14 cellular contexts compared by ENCODE assay signal in genomic region chr12:6216581-6216980, GRCh38. TPM values are rescaled to one million over a fixed set of nuclear protein-coding genes. Genes with fewer than 3 reads are reported as not detected.
A peak's percentile ranks its signal among the peaks of the same experiment; 100 is the strongest.
DNase-seq lines count a peak whose midpoint lies in the region; ATAC-seq and TF ChIP-seq lines count a peak whose summit lies in the region.
"Had no signal": no experiment of that assay in that cellular context is flagged by ENCODE, and none has a peak within 500 bp of the region (broad histone marks: within the 10 kb centered on the region; RNA-seq: fewer than 3 reads in every experiment).

No MANE protein-coding gene starts in this region.

- peaks cover 100% of the 10 kb centered on the region in 10 experiments for H3K4me1 ChIP-seq in BLaER1 treated with 17β-estradiol and CSF1 and Interleukin-3, amounts not matched to agents 10 nM and 100 nM
- H3K4me1 ChIP-seq in SJCRH30 (peaks cover 16% of the 10 kb centered on the region), gastroesophageal sphincter (peaks cover 12 to 100% (median 71%) of the 10 kb centered on the region in 3 donors), rectal smooth muscle tissue (ENCODE audit: control insufficient read depth, insufficient read depth, low read length) (peaks cover 59% of the 10 kb centered on the region)

- peak overlapping the region; percentile 86 to 100 (median 99) for H3K4me2 ChIP-seq in BLaER1 treated with 17β-estradiol and CSF1 and Interleukin-3, amounts not matched to agents 10 nM and 100 nM

- no peak overlapping the region for H3K4me3 Mint-ChIP-seq in naive thymus-derived CD8-positive, alpha-beta T cell
- H3K4me3 Mint-ChIP-seq: activated T-cell treated with anti-CD3 and anti-CD28 coated beads, Interleukin-2, amount 50 U/mL, for 72 hours had no signal

- no peaks in the 10 kb centered on the region for H3K9me3 ChIP-seq in BLaER1 treated with 17β-estradiol and CSF1 and Interleukin-3, amounts not matched to agents 10 nM and 100 nM (replicated peaks in 1 of 11)
- H3K9me3 ChIP-seq in SJCRH30 (replicated peaks), result no peaks in the 10 kb centered on the region
- no peaks in the 10 kb centered on the region for H3K9me3 ChIP-seq in gastroesophageal sphincter
- H3K9me3 ChIP-seq: BE2C had no signal

- H3K4me1 Mint-ChIP-seq in naive thymus-derived CD8-positive, alpha-beta T cell, result peaks cover 10 to 30% (median 20%) of the 10 kb centered on the region in 4 donors

- 38% methylated on average over 6 to 7 of the region's 7 CpGs for WGBS in gastroesophageal sphincter (ENCODE audit: low coverage in 1 of 2), 2 donors

- TF ChIP-seq CTCF in gastroesophageal sphincter (IDR thresholded peaks at IDR 0.05), result no peak

- POLR2A ChIA-PET in naive thymus-derived CD8-positive, alpha-beta T cell (lab: Charles Lee), result interaction anchor here (1.5 kb wide), 1 partner anchor 12 kb away, joined by 4 read pairs; no protein-coding TSS in a partner anchor

- peak overlapping the region; percentile 40 to 98 (median 92); a peak in 21 of 22 replicates for H3K27ac ChIP-seq in BLaER1 treated with 17β-estradiol and CSF1 and Interleukin-3, amounts not matched to agents 10 nM and 100 nM
- H3K27ac ChIP-seq in SJCRH30, result peak overlapping the region; percentile 36; the same call in 1 of the 2 replicates
- peak overlapping the region; percentile 89 to 100 (median 98) for H3K27ac ChIP-seq in gastroesophageal sphincter
- peak overlapping the region; percentile 85 for H3K27ac ChIP-seq in rectal smooth muscle tissue (ENCODE audit: low read depth, low read length)

- H3K36me3 ChIP-seq in BLaER1 treated with 17β-estradiol and CSF1 and Interleukin-3, amounts not matched to agents 10 nM and 100 nM, result peaks cover 50 to 100% (median 92%) of the 10 kb centered on the region in 11 experiments
- H3K36me3 ChIP-seq in SJCRH30 (peaks cover 2% of the 10 kb centered on the region; the same call in 1 of the 2 replicates), gastroesophageal sphincter (peaks cover 0 to 19% of the 10 kb centered on the region in 2 donors), rectal smooth muscle tissue (ENCODE audit: control insufficient read depth, insufficient read depth, low read length) (no peaks in the 10 kb centered on the region)
- H3K36me3 ChIP-seq: BE2C had no signal

- no peaks in the 10 kb centered on the region for H3K36me3 Mint-ChIP-seq in naive thymus-derived CD8-positive, alpha-beta T cell

- no peak for TF ChIP-seq POLR2A in gastroesophageal sphincter (IDR thresholded peaks at IDR 0.05)

- peaks cover 33 to 100% (median 64%) of the 10 kb centered on the region in 11 experiments; a peak in 19 of 22 replicates for H4K20me1 ChIP-seq in BLaER1 treated with 17β-estradiol and CSF1 and Interleukin-3, amounts not matched to agents 10 nM and 100 nM

- no peak for ATAC-seq in gastroesophageal sphincter
- no peak for ATAC-seq in HG02610 (IDR thresholded peaks at IDR 0.05; ENCODE audit: unreplicated experiment)
- no peak for ATAC-seq in naive thymus-derived CD8-positive, alpha-beta T cell
- ATAC-seq in GM18511 (IDR thresholded peaks at IDR 0.05; ENCODE audit: unreplicated experiment), result no peak

- peaks cover 0 to 3% (median 0%) of the 10 kb centered on the region in 5 donors for H3K27me3 Mint-ChIP-seq in naive thymus-derived CD8-positive, alpha-beta T cell

- no peak overlapping the region for H3K27ac Mint-ChIP-seq in naive thymus-derived CD8-positive, alpha-beta T cell
- H3K27ac Mint-ChIP-seq: activated T-cell treated with anti-CD3 and anti-CD28 coated beads, Interleukin-2, amount 50 U/mL, for 72 hours had no signal

- no peaks in the 10 kb centered on the region for H3K27me3 ChIP-seq in BLaER1 treated with 17β-estradiol and CSF1 and Interleukin-3, amounts not matched to agents 10 nM and 100 nM
- H3K27me3 ChIP-seq in SJCRH30 (no peaks in the 10 kb centered on the region), gastroesophageal sphincter (no peaks in the 10 kb centered on the region), rectal smooth muscle tissue (ENCODE audit: control insufficient read depth, insufficient read depth, low read length) (no peaks in the 10 kb centered on the region)
- H3K27me3 ChIP-seq: BE2C had no signal

- peak overlapping the region in 1 of 10 experiments; percentile 39; a peak in 1 of 20 replicates for H3K4me3 ChIP-seq in BLaER1 treated with 17β-estradiol and CSF1 and Interleukin-3, amounts not matched to agents 10 nM and 100 nM
- H3K4me3 ChIP-seq in SJCRH30 (no peak overlapping the region), gastroesophageal sphincter (no peak overlapping the region), rectal smooth muscle tissue (ENCODE audit: low read length) (no peak overlapping the region)

- TF ChIP-seq EP300 in gastroesophageal sphincter (IDR thresholded peaks at IDR 0.05), result no peak

- H3K9ac ChIP-seq in BLaER1 treated with 17β-estradiol and CSF1 and Interleukin-3, amounts not matched to agents 10 nM and 100 nM, result peak overlapping the region; percentile 51 to 98 (median 62); a peak in 21 of 22 replicates
- H3K9ac ChIP-seq in rectal smooth muscle tissue (ENCODE audit: low read length), result peak overlapping the region; percentile 16

- DNase-seq in SJCRH30, result no peak
- no peak for DNase-seq in HK-2 (ENCODE audit: unreplicated experiment)
- no peak for DNase-seq in naive thymus-derived CD8-positive, alpha-beta T cell
- DNase-seq: activated T-cell treated with anti-CD3 and anti-CD28 coated beads, Interleukin-2, amount 50 U/mL, for 72 hours; BE2C; cerebellar nuclear complex; NCI-H146; stimulated activated CD4-positive, alpha-beta T cell treated with anti-CD3 and anti-CD28 coated beads, Interleukin-4, amount 100 ng/mL, for 24 hours had no signal

- no peaks in the 10 kb centered on the region for H3K9me3 Mint-ChIP-seq in naive thymus-derived CD8-positive, alpha-beta T cell
- H3K9me3 Mint-ChIP-seq: activated T-cell treated with anti-CD3 and anti-CD28 coated beads, Interleukin-2, amount 50 U/mL, for 72 hours had no signal

RNA-seq across cellular contexts. Expression of gene CD9, which starts 16.4 kb away (rescaled TPM):
- total RNA-seq in SJCRH30 (2014; rRNA removed; shearing (Covaris generic)), result 220 and 239 TPM in 2 replicates
- total RNA-seq in gastroesophageal sphincter, result 100 to 1,000 TPM; 379 to 558 (median 468) TPM
- total RNA-seq in naive thymus-derived CD8-positive, alpha-beta T cell, result 10 to 100 TPM in 1 of 2 experiments, 1 to 10 TPM in 1; 7.9 to 11.7 TPM
- 10 to 100 TPM; 23.4 to 43.4 (median 41.7) TPM for polyA plus RNA-seq in naive thymus-derived CD8-positive, alpha-beta T cell
- polyA plus RNA-seq: neural cell had no signal

Comparison
In these comparisons a context has a peak if more than half of its experiments do, and no peak if none do; other contexts are left out.
1. H3K27ac ChIP-seq: peak in every context shown above with its lines; median percentile 98 in gastroesophageal sphincter; 92 in BLaER1 treated with 17β-estradiol and CSF1 and Interleukin-3, amounts not matched to agents 10 nM and 100 nM; 85 in rectal smooth muscle tissue; 36 in SJCRH30.
2. RNA of gene CD9, which starts 16.4 kb away (total RNA-seq): 379 to 558 TPM in gastroesophageal sphincter and 220 to 239 TPM in SJCRH30; 7.9 to 11.7 TPM in naive thymus-derived CD8-positive, alpha-beta T cell; every median in the first group is over 10 times any median in the second.